Comparison of ENCODE assay signal across 16 cellular contexts in the genomic region with DNA sequence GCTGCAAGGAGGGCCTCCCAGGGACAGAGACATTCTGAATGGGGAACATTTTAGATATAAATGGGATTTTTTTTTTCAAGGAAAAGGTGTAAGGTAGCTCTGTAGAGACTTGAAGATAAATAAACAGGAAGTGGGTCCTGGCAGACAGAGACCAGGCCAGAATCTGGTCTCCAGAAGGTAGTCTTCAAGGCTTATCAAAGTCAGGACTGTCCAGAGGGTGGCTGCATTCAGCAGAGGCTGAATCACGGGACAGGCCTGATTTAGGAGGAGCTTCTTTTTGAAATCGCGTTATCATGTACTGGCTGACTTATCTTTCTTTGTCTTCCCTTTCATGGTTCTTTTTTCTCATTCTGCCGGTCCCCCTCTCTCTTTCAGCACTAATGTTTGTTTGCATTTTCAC.
DNase-seq lines count a peak whose midpoint lies in the region; ATAC-seq and TF ChIP-seq lines count a peak whose summit lies in the region.
"Had no signal": no experiment of that assay in that cellular context is flagged by ENCODE, and none has a peak within 500 bp of the region (broad histone marks: within the 10 kb centered on the region; RNA-seq: fewer than 3 reads in every experiment).

No MANE protein-coding gene starts in this region.

- H3K27me3 ChIP-seq in RWPE2 (ENCODE audit: insufficient read depth, poor library complexity, severe bottlenecking) (no peaks in the 10 kb centered on the region), dorsolateral prefrontal cortex (peaks cover 0 to 16% (median 0%) of the 10 kb centered on the region in 45 donors)
- H3K27me3 ChIP-seq: BLaER1 treated with 17β-estradiol and CSF1 and Interleukin-3, amounts not matched to agents 10 nM and 100 nM had no signal

- TF ChIP-seq CTCF in RWPE2 (IDR thresholded peaks at IDR 0.05; ENCODE audit: poor library complexity, severe bottlenecking) (no peak), dorsolateral prefrontal cortex (IDR thresholded peaks at IDR 0.05 in 54 of 56, conservative IDR thresholded peaks at IDR 0.05 in 2 of 56; ENCODE audit: low read depth in 1 of 56, partially characterized antibody in 56 of 56) (no peak), osteocyte (IDR thresholded peaks at IDR 0.05) (no peak)

- in situ Hi-C loops in G401 (cut with HindIII; ENCODE audit: low sequenced_read_pairs) = no loop called here

- no peak overlapping the region for H3K4me3 ChIP-seq in RWPE2 (ENCODE audit: severe bottlenecking)
- peak overlapping the region in 12 of 59 donors; percentile 1 to 74 (median 68) for H3K4me3 ChIP-seq in dorsolateral prefrontal cortex
- H3K4me3 ChIP-seq: BLaER1 treated with 17β-estradiol and CSF1 and Interleukin-3, amounts not matched to agents 10 nM and 100 nM; GM23338 had no signal

- H3K27ac ChIP-seq in RWPE2 (ENCODE audit: poor library complexity, severe bottlenecking) (peak overlapping the region; percentile 74), dorsolateral prefrontal cortex (peak overlapping the region in 36 of 59 donors; percentile 2 to 86 (median 31))
- H3K27ac ChIP-seq: BLaER1 treated with 17β-estradiol and CSF1 and Interleukin-3, amounts not matched to agents 10 nM and 100 nM had no signal

- ATAC-seq in RWPE2 (ENCODE audit: low read depth) (no peak), GM21619 (IDR thresholded peaks at IDR 0.05; ENCODE audit: unreplicated experiment) (no peak), GM21526 (IDR thresholded peaks at IDR 0.05; ENCODE audit: low FRiP score, unreplicated experiment) (no peak)
- ATAC-seq: GM23338 had no signal

- peak overlapping the region; percentile 65 for H3K27ac Mint-ChIP-seq in osteocyte (ENCODE audit: unreplicated experiment)
- H3K27ac Mint-ChIP-seq: GM23338 had no signal

- intact Hi-C loops in dorsolateral prefrontal cortex (cut with DNase I) = loop anchor here (2.0 to 5.0 kb wide), 5 partner anchors 46 to 221 kb away; no protein-coding TSS in a partner anchor

- H3K9me3 Mint-ChIP-seq in osteocyte (ENCODE audit: unreplicated experiment) = no peaks in the 10 kb centered on the region
- H3K9me3 Mint-ChIP-seq: GM23338 had no signal

- H3K4me3 Mint-ChIP-seq in osteocyte (ENCODE audit: unreplicated experiment) = peak overlapping the region; percentile 88
- H3K4me3 Mint-ChIP-seq: GM23338 had no signal

- peaks cover 50% of the 10 kb centered on the region for H3K4me1 Mint-ChIP-seq in osteocyte (ENCODE audit: unreplicated experiment)

- H3K27me3 Mint-ChIP-seq in osteocyte (ENCODE audit: unreplicated experiment) = no peaks in the 10 kb centered on the region

- peaks cover 34% of the 10 kb centered on the region for H3K4me1 ChIP-seq in RWPE2 (ENCODE audit: insufficient read depth, poor library complexity, severe bottlenecking)
- H3K4me1 ChIP-seq: BLaER1 treated with 17β-estradiol and CSF1 and Interleukin-3, amounts not matched to agents 10 nM and 100 nM had no signal

- DNase-seq in G401 (ENCODE audit: low spot score) (peak; percentile 80), RWPE2 (ENCODE audit: low spot score) (no peak), dorsolateral prefrontal cortex (no peak), osteocyte (ENCODE audit: extremely low spot score, unreplicated experiment) (no peak), medulla oblongata (ENCODE audit: extremely low spot score) (no peak)
- DNase-seq in activated CD4-positive, alpha-beta T cell treated with anti-CD3 and anti-CD28 coated beads, Interleukin-2, amount 50 U/mL, for 4 hours = no peak
- DNase-seq: DMS 273 treated with DMSO at 0.1 percent for 48 hours, MM.1S, NCI-H187 treated with DMSO at 0.1 percent for 48 hours, NCI-H2171, NCI-H82, Right ventricle myocardium superior had no signal

- H3K36me3 Mint-ChIP-seq in osteocyte (ENCODE audit: unreplicated experiment) = peaks cover 2% of the 10 kb centered on the region

- H3K36me3 ChIP-seq in RWPE2 (ENCODE audit: low read depth) = peaks cover 2% of the 10 kb centered on the region
- H3K36me3 ChIP-seq: BLaER1 treated with 17β-estradiol and CSF1 and Interleukin-3, amounts not matched to agents 10 nM and 100 nM had no signal

- no peaks in the 10 kb centered on the region for H3K9me3 ChIP-seq in RWPE2 (ENCODE audit: severe bottlenecking)
